In genomic region chr3:68256635-68257034, GRCh38 we compare ENCODE assay signal across 9 cellular contexts.
DNase-seq lines count a peak whose midpoint lies in the region; ATAC-seq and TF ChIP-seq lines count a peak whose summit lies in the region.
"Had no signal": no experiment of that assay in that cellular context is flagged by ENCODE, and none has a peak within 500 bp of the region (broad histone marks: within the 10 kb centered on the region; RNA-seq: fewer than 3 reads in every experiment).

No MANE protein-coding gene starts in this region.

- intact Hi-C loops in aorta (cut with DNase I): no loop called here

- H3K79me2 ChIP-seq in OCI-LY3 (ENCODE audit: low read length): no peaks in the 10 kb centered on the region

- ATAC-seq in foreskin keratinocyte (no peak), GM19324 (IDR thresholded peaks at IDR 0.05; ENCODE audit: low FRiP score, unreplicated experiment) (no peak), aorta (ENCODE audit: low FRiP score) (no peak)
- ATAC-seq: heart left ventricle had no signal

- H4K20me1 ChIP-seq in OCI-LY3 (ENCODE audit: insufficient read depth, low read length): no peaks in the 10 kb centered on the region

- no peak overlapping the region for H3K4me3 ChIP-seq in OCI-LY3 (ENCODE audit: low read length)
- H3K4me3 ChIP-seq in aorta (ENCODE audit: low read length in 2 of 2): no peak overlapping the region
- H3K4me3 ChIP-seq: heart left ventricle had no signal

- DNase-seq in GM13977 (ENCODE audit: low spot score) (no peak), astrocyte of the hippocampus (ENCODE audit: low read depth, low spot score) (peak; percentile 1), pons (ENCODE audit: low spot score) (peak; percentile 19), foreskin keratinocyte (no peak), NOMO-1 treated with DMSO at 0.1 percent for 48 hours (lab: John Stamatoyannopoulos, UW; ENCODE audit: unreplicated experiment) (no peak), aorta (no peak)
- DNase-seq: heart left ventricle had no signal

- TF ChIP-seq CTCF in GM13977 (IDR thresholded peaks at IDR 0.05; ENCODE audit: extremely low read depth, insufficient read depth, missing control alignments): peak; percentile 49
- TF ChIP-seq CTCF in OCI-LY3 (IDR thresholded peaks at IDR 0.05; ENCODE audit: low read depth, low read length): peak; percentile 37
- TF ChIP-seq CTCF in foreskin keratinocyte (conservative IDR thresholded peaks at IDR 0.05): no peak

- no peak overlapping the region for H3K4me2 ChIP-seq in OCI-LY3 (ENCODE audit: low read length)

- in situ Hi-C loops in GM13977 (cut with MboI; ENCODE audit: low pct_unique_long_range_greater_than_20kb, low sequenced_read_pairs, unreplicated experiment): no loop called here

- H3K27ac ChIP-seq in OCI-LY3 (ENCODE audit: low read length) (no peak overlapping the region), foreskin keratinocyte (no peak overlapping the region), aorta (ENCODE audit: low read depth in 1 of 2, low read length in 2 of 2) (no peak overlapping the region)
- H3K27ac ChIP-seq: heart left ventricle had no signal

- H3K4me1 ChIP-seq in OCI-LY3 (ENCODE audit: low read length) (no peaks in the 10 kb centered on the region), foreskin keratinocyte (no peaks in the 10 kb centered on the region), aorta (ENCODE audit: control insufficient read depth in 1 of 2, insufficient read depth in 2 of 2, low read length in 2 of 2) (no peaks in the 10 kb centered on the region)
- H3K4me1 ChIP-seq: heart left ventricle had no signal

- H3K9ac ChIP-seq in OCI-LY3 (ENCODE audit: low read length): no peak overlapping the region

- WGBS in aorta, 2 donors: 36 to 83% methylated on average over 1 of the region's 1 CpG

- H3K9me3 ChIP-seq in OCI-LY3 (ENCODE audit: insufficient read depth, low read length): no peaks in the 10 kb centered on the region
- H3K9me3 ChIP-seq in aorta (ENCODE audit: control insufficient read depth, low read length): no peaks in the 10 kb centered on the region

- H2AFZ ChIP-seq in OCI-LY3 (ENCODE audit: low read depth, low read length): no peak overlapping the region

- H3K36me3 ChIP-seq in OCI-LY3 (replicated peaks; ENCODE audit: low read depth, low read length) (no peaks in the 10 kb centered on the region), aorta (ENCODE audit: control insufficient read depth in 1 of 2, insufficient read depth in 2 of 2, low read length in 1 of 2) (no peaks in the 10 kb centered on the region)
- H3K36me3 ChIP-seq: heart left ventricle had no signal

- no peaks in the 10 kb centered on the region for H3K27me3 ChIP-seq in OCI-LY3 (ENCODE audit: low read depth, low read length)
- no peaks in the 10 kb centered on the region for H3K27me3 ChIP-seq in foreskin keratinocyte
- no peaks in the 10 kb centered on the region for H3K27me3 ChIP-seq in aorta (ENCODE audit: control insufficient read depth in 1 of 2, insufficient read depth in 2 of 2, low read length in 1 of 2)
- H3K27me3 ChIP-seq: heart left ventricle had no signal

Comparison
In these comparisons a context has a peak if more than half of its experiments do, and no peak if none do; other contexts are left out.
1. DNase-seq: peak in astrocyte of the hippocampus (single experiment) and pons (single experiment); none in GM13977 (single experiment), foreskin keratinocyte (0 of 2), NOMO-1 treated with DMSO at 0.1 percent for 48 hours (single experiment) and aorta (0 of 2).